In the genomic region with DNA sequence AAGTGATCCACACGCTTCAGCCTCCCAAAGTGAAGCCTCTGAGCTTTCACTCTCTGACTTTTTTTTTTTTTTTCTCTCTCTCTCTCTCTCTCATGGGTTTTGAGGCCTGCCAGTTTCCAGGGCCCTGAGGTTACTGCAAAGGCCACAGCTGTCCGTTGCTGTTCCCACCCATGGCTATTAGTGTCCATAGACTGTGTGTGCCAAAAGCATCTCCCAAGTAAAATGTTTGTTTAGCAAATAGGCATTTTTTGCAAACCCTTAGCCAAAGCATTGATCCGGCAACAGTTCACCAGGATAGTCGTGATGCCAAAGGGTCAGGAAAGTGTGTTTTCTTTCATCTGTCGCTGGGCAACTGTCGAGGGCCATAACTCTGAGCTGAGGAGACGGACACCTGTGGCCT, we compare ENCODE assay signal across 1 cellular context.
TF ChIP-seq lines count a peak whose summit lies in the region.

No MANE protein-coding gene starts in this region.

TF ChIP-seq in HepG2, 621 proteins besides CTCF, POLR2A, EP300 and RAD21:
- TF ChIP-seq NR2F1 (CRISPR knock-in tag; IDR thresholded peaks at IDR 0.05) = no peak
- TF ChIP-seq, protein P1, sequence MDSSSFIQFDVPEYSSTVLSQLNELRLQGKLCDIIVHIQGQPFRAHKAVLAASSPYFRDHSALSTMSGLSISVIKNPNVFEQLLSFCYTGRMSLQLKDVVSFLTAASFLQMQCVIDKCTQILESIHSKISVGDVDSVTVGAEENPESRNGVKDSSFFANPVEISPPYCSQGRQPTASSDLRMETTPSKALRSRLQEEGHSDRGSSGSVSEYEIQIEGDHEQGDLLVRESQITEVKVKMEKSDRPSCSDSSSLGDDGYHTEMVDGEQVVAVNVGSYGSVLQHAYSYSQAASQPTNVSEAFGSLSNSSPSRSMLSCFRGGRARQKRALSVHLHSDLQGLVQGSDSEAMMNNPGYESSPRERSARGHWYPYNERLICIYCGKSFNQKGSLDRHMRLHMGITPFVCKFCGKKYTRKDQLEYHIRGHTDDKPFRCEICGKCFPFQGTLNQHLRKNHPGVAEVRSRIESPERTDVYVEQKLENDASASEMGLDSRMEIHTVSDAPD (CRISPR knock-in tag; IDR thresholded peaks at IDR 0.05) = 0 out of 2 replicates have a peak, but pooled peaks have one; percentile 39
- no peak for TF ChIP-seq ZNF12 (CRISPR knock-in tag; IDR thresholded peaks at IDR 0.05)
- TF ChIP-seq ZBTB37 (CRISPR knock-in tag; IDR thresholded peaks at IDR 0.05) = peak; percentile 50; the same call in 1 of the 2 replicates
- no peak for TF ChIP-seq ZNF121 (CRISPR knock-in tag; IDR thresholded peaks at IDR 0.05)
- TF ChIP-seq, protein P2, sequence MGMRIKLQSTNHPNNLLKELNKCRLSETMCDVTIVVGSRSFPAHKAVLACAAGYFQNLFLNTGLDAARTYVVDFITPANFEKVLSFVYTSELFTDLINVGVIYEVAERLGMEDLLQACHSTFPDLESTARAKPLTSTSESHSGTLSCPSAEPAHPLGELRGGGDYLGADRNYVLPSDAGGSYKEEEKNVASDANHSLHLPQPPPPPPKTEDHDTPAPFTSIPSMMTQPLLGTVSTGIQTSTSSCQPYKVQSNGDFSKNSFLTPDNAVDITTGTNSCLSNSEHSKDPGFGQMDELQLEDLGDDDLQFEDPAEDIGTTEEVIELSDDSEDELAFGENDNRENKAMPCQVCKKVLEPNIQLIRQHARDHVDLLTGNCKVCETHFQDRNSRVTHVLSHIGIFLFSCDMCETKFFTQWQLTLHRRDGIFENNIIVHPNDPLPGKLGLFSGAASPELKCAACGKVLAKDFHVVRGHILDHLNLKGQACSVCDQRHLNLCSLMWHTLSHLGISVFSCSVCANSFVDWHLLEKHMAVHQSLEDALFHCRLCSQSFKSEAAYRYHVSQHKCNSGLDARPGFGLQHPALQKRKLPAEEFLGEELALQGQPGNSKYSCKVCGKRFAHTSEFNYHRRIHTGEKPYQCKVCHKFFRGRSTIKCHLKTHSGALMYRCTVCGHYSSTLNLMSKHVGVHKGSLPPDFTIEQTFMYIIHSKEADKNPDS (CRISPR knock-in tag; IDR thresholded peaks at IDR 0.05) = no peak
